ENCODE assay signal across 27 cellular contexts in genomic region chr3:1699361-1699920, GRCh38.
"Had no signal": no experiment of that assay in that cellular context is flagged by ENCODE, and none has a peak within 500 bp of the region (broad histone marks: within the 10 kb centered on the region; RNA-seq: fewer than 3 reads in every experiment).

No MANE protein-coding gene starts in this region.

- H3K4me1 ChIP-seq: left ventricle myocardium inferior, prostate gland, testis, thyroid gland, transverse colon, upper lobe of left lung had no signal

- H3K4me3 ChIP-seq: left ventricle myocardium inferior, ovary, prostate gland, smooth muscle cell, stomach, testis, thyroid gland, transverse colon, upper lobe of left lung had no signal

- H3K27me3 Mint-ChIP-seq: naive thymus-derived CD8-positive, alpha-beta T cell; stimulated activated naive B cell treated with anti-CD40 and anti-IgM and Interleukin-4, amounts not matched to agents 10 μg/mL and 1 μg/mL and 100 μg/mL, for 72 hours had no signal

- H3K4me1 Mint-ChIP-seq: immature natural killer cell; naive thymus-derived CD8-positive, alpha-beta T cell; nephron; neural crest cell; stimulated activated naive B cell treated with anti-CD40 and anti-IgM and Interleukin-4, amounts not matched to agents 10 μg/mL and 1 μg/mL and 100 μg/mL, for 72 hours had no signal

- H3K4me3 Mint-ChIP-seq: immature natural killer cell; naive thymus-derived CD8-positive, alpha-beta T cell; nephron; neural crest cell; stimulated activated naive B cell treated with anti-CD40 and anti-IgM and Interleukin-4, amounts not matched to agents 10 μg/mL and 1 μg/mL and 100 μg/mL, for 72 hours had no signal

- H3K27ac Mint-ChIP-seq: immature natural killer cell; naive thymus-derived CD8-positive, alpha-beta T cell; nephron; stimulated activated naive B cell treated with anti-CD40 and anti-IgM and Interleukin-4, amounts not matched to agents 10 μg/mL and 1 μg/mL and 100 μg/mL, for 72 hours had no signal

- DNase-seq: head of caudate nucleus; hypothalamus; immature natural killer cell; left ventricle myocardium inferior; mammary epithelial cell; mesenchymal stem cell; naive thymus-derived CD8-positive, alpha-beta T cell; occipital lobe; ovary; retina; right cardiac atrium; stimulated activated CD4-positive, alpha-beta T cell treated with anti-CD3 and anti-CD28 coated beads, Interleukin-1b, Interleukin-23, amount 100 ng/mL, for 48 hours; stimulated activated CD4-positive, alpha-beta T cell treated with anti-CD3 and anti-CD28 coated beads, Interleukin-2, amount 100 ng/mL, for 48 hours; stimulated activated CD4-positive, alpha-beta T cell treated with anti-CD3 and anti-CD28 coated beads, Interleukin-4, amount 100 ng/mL, for 4 hours; stimulated activated CD8-positive, alpha-beta memory T cell treated with anti-CD3 and anti-CD28 coated beads, Interleukin-4, amount 100 ng/mL, for 48 hours; stimulated activated naive B cell treated with anti-CD40 and anti-IgM and Interleukin-4, amounts not matched to agents 10 μg/mL and 1 μg/mL and 100 μg/mL, for 72 hours; stimulated activated naive CD8-positive, alpha-beta T cell treated with anti-CD3 and anti-CD28 coated beads, Interleukin-15, Interleukin-2, amounts not matched to agents 100 U/mL and 50 U/mL, for 24 hours; stomach; testis; thyroid gland; transverse colon had no signal

- H3K36me3 ChIP-seq: left ventricle myocardium inferior, neutrophil, ovary, prostate gland, stomach, thyroid gland, transverse colon, upper lobe of left lung had no signal

- H3K9me3 Mint-ChIP-seq: nephron, neural crest cell had no signal

- H3K27me3 ChIP-seq: neutrophil, ovary, stomach, testis, thyroid gland, transverse colon, upper lobe of left lung had no signal

- H3K36me3 Mint-ChIP-seq: immature natural killer cell; naive thymus-derived CD8-positive, alpha-beta T cell; stimulated activated naive B cell treated with anti-CD40 and anti-IgM and Interleukin-4, amounts not matched to agents 10 μg/mL and 1 μg/mL and 100 μg/mL, for 72 hours had no signal

- H3K9me3 ChIP-seq: neutrophil, ovary, prostate gland, testis, thyroid gland, transverse colon, upper lobe of left lung had no signal

- ATAC-seq: naive thymus-derived CD8-positive, alpha-beta T cell; stimulated activated naive B cell treated with anti-CD40 and anti-IgM and Interleukin-4, amounts not matched to agents 10 μg/mL and 1 μg/mL and 100 μg/mL, for 72 hours; stimulated activated naive CD8-positive, alpha-beta T cell treated with anti-CD3 and anti-CD28 coated beads, Interleukin-15, Interleukin-2, amounts not matched to agents 100 U/mL and 50 U/mL, for 24 hours had no signal

- H3K27ac ChIP-seq: left ventricle myocardium inferior, neutrophil, ovary, prostate gland, stomach, testis, thyroid gland, transverse colon, upper lobe of left lung had no signal
